ENCODE assay signal across 8 cellular contexts in the genomic region with DNA sequence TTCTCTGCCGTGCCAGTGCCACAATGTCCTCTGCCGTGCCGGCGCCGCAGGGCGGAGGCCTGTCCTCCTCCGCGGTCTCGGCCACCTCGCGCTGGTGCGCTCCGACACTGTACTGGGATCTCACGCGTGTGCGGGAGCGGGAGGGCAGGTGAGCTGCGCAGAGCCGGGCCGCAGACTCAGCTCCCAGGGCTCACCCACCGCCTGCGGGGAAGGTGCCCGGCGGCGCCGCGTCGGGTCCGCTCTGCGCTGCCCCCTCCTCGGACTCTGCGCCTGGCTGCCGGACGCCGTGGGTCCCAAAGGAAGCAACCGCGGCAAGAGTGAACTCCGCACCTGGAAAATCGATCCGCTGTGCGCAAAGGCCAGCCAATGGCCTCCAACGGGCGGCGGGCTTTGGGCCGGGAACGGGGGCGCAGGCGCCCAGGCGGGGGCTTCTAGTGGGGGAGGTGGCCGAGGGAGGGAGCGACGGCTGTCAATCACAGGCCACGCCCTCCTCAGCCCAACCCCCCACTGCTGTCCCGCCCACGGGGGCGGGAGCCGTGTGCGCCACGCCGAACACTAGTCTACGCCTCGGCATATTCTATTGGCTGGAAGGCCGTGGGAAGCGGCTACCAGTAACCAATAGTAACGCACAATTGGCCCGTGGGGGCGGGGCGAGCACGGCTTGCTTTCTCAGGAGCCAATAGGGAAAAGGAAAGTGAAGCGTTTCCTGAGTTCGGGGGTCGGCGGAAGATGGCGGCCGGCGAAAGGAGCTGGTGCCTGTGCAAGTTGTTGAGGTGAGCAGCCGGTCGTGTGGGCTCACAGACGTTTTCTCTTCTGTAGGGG. TPM values are rescaled to one million over a fixed set of nuclear protein-coding genes. Genes with fewer than 3 reads are reported as not detected.
DNase-seq lines count a peak whose midpoint lies in the region; ATAC-seq and TF ChIP-seq lines count a peak whose summit lies in the region.

Gene ALG11, plus strand, starts transcription at position 709 of the 822 bp plus-strand sequence. Its CDS starts 21 bp downstream, at position 730.

- peaks cover 31% of the 10 kb centered on the region for H3K27me3 Mint-ChIP-seq in activated naive CD8-positive, alpha-beta T cell treated with anti-CD3 and anti-CD28 coated beads, Interleukin-2, amount 10 ng/mL, durations not matched to agents 7 days and 5 days

- peak within 1 kb of the TSS; percentile 95 for H3K4me3 Mint-ChIP-seq in activated naive CD8-positive, alpha-beta T cell treated with anti-CD3 and anti-CD28 coated beads, Interleukin-2, amount 10 ng/mL, durations not matched to agents 7 days and 5 days

- no peaks in the 10 kb centered on the region for H3K9me3 ChIP-seq in SU-DHL-6 (ENCODE audit: insufficient read depth, low read length)
- H3K9me3 ChIP-seq in parathyroid adenoma (ENCODE audit: control insufficient read depth, low read length): no peaks in the 10 kb centered on the region
- no peaks in the 10 kb centered on the region for H3K9me3 ChIP-seq in tibial nerve

- peaks cover 6% of the 10 kb centered on the region for H3K36me3 Mint-ChIP-seq in activated naive CD8-positive, alpha-beta T cell treated with anti-CD3 and anti-CD28 coated beads, Interleukin-2, amount 10 ng/mL, durations not matched to agents 7 days and 5 days

- peaks cover 44% of the 10 kb centered on the region for H3K79me2 ChIP-seq in SU-DHL-6 (ENCODE audit: insufficient read depth, low read length)
- H3K79me2 ChIP-seq in parathyroid adenoma: peaks cover 4% of the 10 kb centered on the region

- TF ChIP-seq POLR2A in GM10847 (IDR thresholded peaks at IDR 0.05; ENCODE audit: extremely low read depth, insufficient read length) (peak; percentile 71), tibial nerve (IDR thresholded peaks at IDR 0.05) (peak in 1 of 2 donors; percentile 33)

- H3F3A ChIP-seq in SU-DHL-6 (ENCODE audit: insufficient read depth): no peaks in the 10 kb centered on the region

- peak within 1 kb of the TSS; percentile 87 for H3K9ac ChIP-seq in SU-DHL-6 (ENCODE audit: low read length)
- no peak within 1 kb of the TSS for H3K9ac ChIP-seq in parathyroid adenoma

- TF ChIP-seq EP300 in tibial nerve (IDR thresholded peaks at IDR 0.05): peak; percentile 68 to 73

- no peaks in the 10 kb centered on the region for H4K20me1 ChIP-seq in SU-DHL-6 (ENCODE audit: low read depth, low read length)

- H3K4me2 ChIP-seq in SU-DHL-6 (ENCODE audit: low read depth, low read length, poor library complexity, severe bottlenecking): peak within 1 kb of the TSS; percentile 99
- peak within 1 kb of the TSS; percentile 81 for H3K4me2 ChIP-seq in parathyroid adenoma (ENCODE audit: low read length)

- WGBS in tibial nerve, 2 donors: 0 to 1% methylated on average over 37 to 67 of the region's 79 CpGs

- H3K27ac Mint-ChIP-seq in activated naive CD8-positive, alpha-beta T cell treated with anti-CD3 and anti-CD28 coated beads, Interleukin-2, amount 10 ng/mL, durations not matched to agents 7 days and 5 days: peak within 1 kb of the TSS; percentile 88

- H3K4me3 ChIP-seq in SU-DHL-6 (ENCODE audit: insufficient read depth, low read length, poor library complexity, severe bottlenecking) (peak within 1 kb of the TSS; percentile 100), parathyroid adenoma (ENCODE audit: low read depth, low read length) (peak within 1 kb of the TSS; percentile 89), tibial nerve (peak within 1 kb of the TSS; percentile 71 to 94 (median 82))

- POLR2A ChIA-PET in activated naive CD8-positive, alpha-beta T cell treated with anti-CD3 and anti-CD28 coated beads, Interleukin-2, amount 10 ng/mL, durations not matched to agents 7 days and 5 days (lab: Charles Lee): interaction anchor here (1.3 to 1.4 kb wide), 3 partner anchors 182 to 1100 kb away, joined by 3 to 7 read pairs (median 3); no protein-coding TSS in a partner anchor

- no peaks in the 10 kb centered on the region for H3K4me1 ChIP-seq in parathyroid adenoma
- peaks cover 4 to 38% (median 9%) of the 10 kb centered on the region in 4 donors for H3K4me1 ChIP-seq in tibial nerve

- ATAC-seq in HG02678 (IDR thresholded peaks at IDR 0.05; ENCODE audit: unreplicated experiment): peak; percentile 99
- peak; percentile 99 for ATAC-seq in activated naive CD8-positive, alpha-beta T cell treated with anti-CD3 and anti-CD28 coated beads, Interleukin-2, amount 10 ng/mL, durations not matched to agents 7 days and 5 days (ENCODE audit: low read depth)
- peak; percentile 100 for ATAC-seq in Right ventricle myocardium superior (ENCODE audit: poor library complexity)

- no peaks in the 10 kb centered on the region for H3K9me3 Mint-ChIP-seq in activated naive CD8-positive, alpha-beta T cell treated with anti-CD3 and anti-CD28 coated beads, Interleukin-2, amount 10 ng/mL, durations not matched to agents 7 days and 5 days

- TF ChIP-seq CTCF in SU-DHL-6 (IDR thresholded peaks at IDR 0.05; ENCODE audit: insufficient read depth, low read length, poor library complexity, severe bottlenecking) (no peak), parathyroid adenoma (IDR thresholded peaks at IDR 0.05) (no peak), tibial nerve (IDR thresholded peaks at IDR 0.05) (no peak)

- H3K27me3 ChIP-seq in SU-DHL-6 (ENCODE audit: low read length) (no peaks in the 10 kb centered on the region), parathyroid adenoma (ENCODE audit: control insufficient read depth, insufficient read depth, low read length) (no peaks in the 10 kb centered on the region), tibial nerve (no peaks in the 10 kb centered on the region)

- H3K27ac ChIP-seq in SU-DHL-6 (ENCODE audit: low read depth, low read length) (no peak within 1 kb of the TSS), parathyroid adenoma (peak within 1 kb of the TSS; percentile 74), tibial nerve (peak within 1 kb of the TSS; percentile 44 to 82 (median 69))

- DNase-seq in NCI-H128 (lab: John Stamatoyannopoulos, UW; ENCODE audit: unreplicated experiment): peak; percentile 97
- peak; percentile 99 for DNase-seq in activated naive CD8-positive, alpha-beta T cell treated with anti-CD3 and anti-CD28 coated beads, Interleukin-2, amount 10 ng/mL, durations not matched to agents 7 days and 5 days
- peak; percentile 100 for DNase-seq in Right ventricle myocardium superior
- DNase-seq in tibial nerve (ENCODE audit: low spot score in 2 of 2): peak; percentile 99

- intact Hi-C loops in Right ventricle myocardium superior (cut with DNase I): no loop called here

- H3K9me2 ChIP-seq in SU-DHL-6 (replicated peaks; ENCODE audit: insufficient read depth, low read length): no peaks in the 10 kb centered on the region

- H3K4me1 Mint-ChIP-seq in activated naive CD8-positive, alpha-beta T cell treated with anti-CD3 and anti-CD28 coated beads, Interleukin-2, amount 10 ng/mL, durations not matched to agents 7 days and 5 days: peaks cover 5% of the 10 kb centered on the region

- peak within 1 kb of the TSS; percentile 96 for H2AFZ ChIP-seq in SU-DHL-6 (ENCODE audit: low read depth, low read length, severe bottlenecking)
- peak within 1 kb of the TSS; percentile 89 for H2AFZ ChIP-seq in parathyroid adenoma

- H3K36me3 ChIP-seq in SU-DHL-6 (ENCODE audit: low read length): no peaks in the 10 kb centered on the region
- no peaks in the 10 kb centered on the region for H3K36me3 ChIP-seq in parathyroid adenoma (ENCODE audit: control insufficient read depth, insufficient read depth, low read length)
- H3K36me3 ChIP-seq in tibial nerve: peaks cover 0 to 16% (median 0%) of the 10 kb centered on the region in 3 donors

RNA-seq across cellular contexts. Expression of gene ALG11, which starts in this region (rescaled TPM):
- 10 to 100 TPM; 30.0 to 30.5 TPM for total RNA-seq in activated naive CD8-positive, alpha-beta T cell treated with anti-CD3 and anti-CD28 coated beads, Interleukin-2, amount 10 ng/mL, durations not matched to agents 7 days and 5 days
- total RNA-seq in Right ventricle myocardium superior (17.8 TPM), tibial nerve (10 to 100 TPM; 12.2 to 24.7 (median 16.4) TPM)
